25 cellular contexts compared by ENCODE assay signal in the genomic region with DNA sequence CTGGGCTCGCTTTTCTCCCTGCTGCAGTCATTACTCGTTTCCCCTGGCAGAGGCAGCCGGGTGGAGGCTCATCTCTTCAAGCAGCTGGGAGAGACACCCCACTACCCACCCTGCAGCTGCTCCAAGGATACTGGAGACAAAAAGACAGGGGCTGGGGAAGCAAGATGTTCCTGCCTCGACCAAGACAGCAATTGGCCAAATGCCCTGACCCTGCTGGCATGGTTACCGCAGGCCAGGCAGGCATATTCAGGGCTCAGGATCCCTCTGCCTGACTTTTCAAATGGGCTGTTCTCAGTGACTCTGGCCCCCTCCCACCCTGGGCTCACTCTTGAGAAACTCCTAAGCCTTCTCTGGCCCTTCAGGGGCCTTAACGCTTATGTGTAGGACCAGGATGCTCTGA. TPM values are rescaled to one million over a fixed set of nuclear protein-coding genes. Genes with fewer than 3 reads are reported as not detected.
DNase-seq lines count a peak whose midpoint lies in the region; TF ChIP-seq lines count a peak whose summit lies in the region.
"Had no signal": no experiment of that assay in that cellular context is flagged by ENCODE, and none has a peak within 500 bp of the region (broad histone marks: within the 10 kb centered on the region; RNA-seq: fewer than 3 reads in every experiment).

No MANE protein-coding gene starts in this region.

- H3K27ac ChIP-seq in stomach (no peak overlapping the region), neural progenitor cell (no peak overlapping the region)
- H3K27ac ChIP-seq: HL-60, PC-9 had no signal

- no peaks in the 10 kb centered on the region for H3K9me3 ChIP-seq in stomach
- H3K9me3 ChIP-seq in neural progenitor cell (ENCODE audit: low read depth), result no peaks in the 10 kb centered on the region
- H3K9me3 ChIP-seq: BE2C, MG63 had no signal

- intact Hi-C loops in stomach (cut with DNase I; ENCODE audit: low total_unique reads), result no loop called here

- H3K27ac Mint-ChIP-seq in brain, result peak overlapping the region; percentile 45 to 94 (median 65)
- no peak overlapping the region for H3K27ac Mint-ChIP-seq in neural progenitor cell

- H3K4me1 Mint-ChIP-seq in brain (peaks cover 29% of the 10 kb centered on the region), neural progenitor cell (peaks cover 12% of the 10 kb centered on the region)
- H3K4me1 Mint-ChIP-seq: H9 had no signal

- H3K4me3 Mint-ChIP-seq in brain (no peak overlapping the region), neural progenitor cell (no peak overlapping the region)
- H3K4me3 Mint-ChIP-seq: CD4-positive, CD25-positive, alpha-beta regulatory T cell; H9 had no signal

- no peak overlapping the region for H2AFZ ChIP-seq in neural progenitor cell (replicated peaks)
- H2AFZ ChIP-seq: PC-9 had no signal

- WGBS in stomach, 5 donors, result 78 to 84% (median 80%) methylated on average over 5 to 6 of the region's 6 CpGs

- H3K79me2 ChIP-seq in neural progenitor cell (ENCODE audit: low read depth), result no peaks in the 10 kb centered on the region

- H3K4me1 ChIP-seq in stomach (no peaks in the 10 kb centered on the region), neural progenitor cell (no peaks in the 10 kb centered on the region)
- H3K4me1 ChIP-seq: BE2C had no signal

- H3K4me3 ChIP-seq in stomach (no peak overlapping the region), neural progenitor cell (no peak overlapping the region)
- H3K4me3 ChIP-seq: MG63, PC-9 had no signal

- no peak for TF ChIP-seq EP300 in stomach (IDR thresholded peaks at IDR 0.05)

- H3K4me2 ChIP-seq in neural progenitor cell, result no peak overlapping the region
- H3K4me2 ChIP-seq: PC-9 had no signal

- peaks cover 11 to 60% (median 56%) of the 10 kb centered on the region in 4 donors for H3K36me3 ChIP-seq in stomach
- no peaks in the 10 kb centered on the region for H3K36me3 ChIP-seq in neural progenitor cell
- H3K36me3 ChIP-seq: MG63 had no signal

- H3K36me3 Mint-ChIP-seq in brain (peaks cover 17% of the 10 kb centered on the region), neural progenitor cell (peaks cover 11% of the 10 kb centered on the region)

- H3K9me3 Mint-ChIP-seq in brain (no peaks in the 10 kb centered on the region), neural progenitor cell (no peaks in the 10 kb centered on the region)
- H3K9me3 Mint-ChIP-seq: H9 had no signal

- H3K27me3 ChIP-seq in stomach (no peaks in the 10 kb centered on the region), neural progenitor cell (no peaks in the 10 kb centered on the region)
- H3K27me3 ChIP-seq: BE2C, MG63 had no signal

- DNase-seq in activated CD8-positive, alpha-beta memory T cell treated with anti-CD3 and anti-CD28 coated beads, Interleukin-2, amount 50 U/mL, for 48 hours, result peak; percentile 42
- no peak for DNase-seq in activated CD8-positive, alpha-beta memory T cell treated with anti-CD3 and anti-CD28 coated beads for 24 hours
- DNase-seq in mesenteric fat pad (ENCODE audit: low spot score) (peak; percentile 30), stomach (peak; percentile 16), neural progenitor cell (ENCODE audit: low spot score) (no peak), GF-D8 (lab: John Stamatoyannopoulos, UW) (no peak)
- DNase-seq: BE2C; CD4-positive, CD25-positive, alpha-beta regulatory T cell; COR-L47; DMS 273 treated with DMSO at 0.1 percent for 48 hours; DND-41; H9; Karpas-422; MG63; NCI-H1048; NCI-H1436; NCI-H2029; NCI-H345; NCI-H524 treated with DMSO at 0.1 percent for 48 hours; PC-9 had no signal

- no peaks in the 10 kb centered on the region for H3K27me3 Mint-ChIP-seq in brain
- H3K27me3 Mint-ChIP-seq in neural progenitor cell (ENCODE audit: insufficient read depth, low read depth), result peaks cover 9% of the 10 kb centered on the region
- H3K27me3 Mint-ChIP-seq: CD4-positive, CD25-positive, alpha-beta regulatory T cell had no signal

- no peak for TF ChIP-seq CTCF in brain (conservative IDR thresholded peaks at IDR 0.05)
- TF ChIP-seq CTCF in stomach (IDR thresholded peaks at IDR 0.05), result no peak
- TF ChIP-seq CTCF in neural progenitor cell (IDR thresholded peaks at IDR 0.05), result no peak

- TF ChIP-seq POLR2A in stomach (IDR thresholded peaks at IDR 0.05), result no peak

- no peaks in the 10 kb centered on the region for H3F3A ChIP-seq in neural progenitor cell (ENCODE audit: low read depth)

- peaks cover 3% of the 10 kb centered on the region for H4K20me1 ChIP-seq in neural progenitor cell (ENCODE audit: low read depth)

- H3K9ac ChIP-seq in neural progenitor cell, result no peak overlapping the region

RNA-seq across cellular contexts. Expression of a gene that starts 6.8 kb away (rescaled TPM):
- polyA plus RNA-seq in brain (ENCODE audit: insufficient read depth, low read depth, low replicate concordance) (not detected), stomach (1 to 10 TPM in 1 of 3 donors, under 1 TPM in 1, not detected in 1; 0.65 to 2.9 TPM)
- total RNA-seq in mesenteric fat pad (1.5 TPM), stomach (1 to 10 TPM in 2 of 5 donors, not detected in 3; 2.9 to 5.9 TPM), neural progenitor cell (ENCODE audit: low replicate concordance) (not detected in 2 replicates)
- total RNA-seq: A172, H9, HT1080, IMR-90, PC-9 had no signal
- polyA plus RNA-seq: IMR-90 had no signal

RNA-seq across cellular contexts. Expression of a gene that starts 51.9 kb away (rescaled TPM):
- polyA plus RNA-seq in brain (ENCODE audit: insufficient read depth, low read depth, low replicate concordance) (not detected), stomach (under 1 TPM in 2 of 3 donors, not detected in 1; 0.28 to 0.93 TPM)
- total RNA-seq in mesenteric fat pad (0.39 TPM), stomach (10 to 100 TPM in 1 of 5 donors, under 1 TPM in 1, not detected in 3; 0.92 to 49.0 TPM), neural progenitor cell (ENCODE audit: low replicate concordance) (not detected in 2 replicates)
- total RNA-seq: A172; CD4-positive, CD25-positive, alpha-beta regulatory T cell; H9; IMR-90 had no signal

Comparison
In these comparisons a context has a peak if more than half of its experiments do, and no peak if none do; other contexts are left out.
1. DNase-seq: peak in activated CD8-positive, alpha-beta memory T cell treated with anti-CD3 and anti-CD28 coated beads, Interleukin-2, amount 50 U/mL, for 48 hours (single experiment), mesenteric fat pad (single experiment) and stomach (single experiment); none in activated CD8-positive, alpha-beta memory T cell treated with anti-CD3 and anti-CD28 coated beads for 24 hours (single experiment), neural progenitor cell (single experiment) and GF-D8 (single experiment).